Comparison of ENCODE assay signal across 16 cellular contexts in genomic region chr11:7590529-7590928, GRCh38.
DNase-seq lines count a peak whose midpoint lies in the region; ATAC-seq and TF ChIP-seq lines count a peak whose summit lies in the region.
"Had no signal": no experiment of that assay in that cellular context is flagged by ENCODE, and none has a peak within 500 bp of the region (broad histone marks: within the 10 kb centered on the region; RNA-seq: fewer than 3 reads in every experiment).

No MANE protein-coding gene starts in this region.

- H3K9me3 ChIP-seq in mammary epithelial cell (replicated peaks; ENCODE audit: insufficient read depth, low read length), result no peaks in the 10 kb centered on the region
- no peaks in the 10 kb centered on the region for H3K9me3 ChIP-seq in breast epithelium
- no peaks in the 10 kb centered on the region for H3K9me3 ChIP-seq in mucosa of descending colon

- H3K4me2 ChIP-seq in mammary epithelial cell (ENCODE audit: insufficient read depth, low read depth, low read length), result no peak overlapping the region

- DNase-seq in mammary epithelial cell, result no peak
- no peak for DNase-seq in breast epithelium (ENCODE audit: low spot score in 2 of 2)
- peak; percentile 9 for DNase-seq in coronary artery (ENCODE audit: low spot score)
- DNase-seq in mucosa of descending colon, result no peak
- DNase-seq in substantia nigra (lab: John Stamatoyannopoulos, UW), result no peak
- no peak for DNase-seq in AML-193 (lab: John Stamatoyannopoulos, UW)
- no peak for DNase-seq in SHP77 (lab: John Stamatoyannopoulos, UW)
- DNase-seq: DMS79 treated with DMSO at 0.1 percent for 48 hours, KG1, NCI-H1105 treated with DMSO at 0.1 percent for 48 hours, NCI-H1694 treated with DMSO at 0.1 percent for 48 hours, NCI-H510A treated with DMSO at 0.1 percent for 48 hours, NCI-H774, SIG-M5 had no signal

- H3K36me3 ChIP-seq in mammary epithelial cell (ENCODE audit: insufficient read depth, low read length) (no peaks in the 10 kb centered on the region), breast epithelium (no peaks in the 10 kb centered on the region), mucosa of descending colon (ENCODE audit: low read depth) (no peaks in the 10 kb centered on the region)

- no TSS peak for BruUV-seq in mammary epithelial cell (replicated peaks; lab: Mats Ljungman, UMichigan)

- ATAC-seq in mucosa of descending colon, result peak; percentile 53
- no peak for ATAC-seq in HG02840 (IDR thresholded peaks at IDR 0.05; ENCODE audit: low FRiP score, unreplicated experiment)

- CTCF ChIA-PET in mammary epithelial cell (lab: Charles Lee; ENCODE audit: low non-redundant PET), result no interaction called here

- TF ChIP-seq POLR2A in breast epithelium (IDR thresholded peaks at IDR 0.05), result no peak

- no peak for TF ChIP-seq CTCF in mammary epithelial cell (conservative IDR thresholded peaks at IDR 0.05 in 1 of 2, IDR thresholded peaks at IDR 0.05 in 1 of 2; ENCODE audit: extremely low read depth in 1 of 2, insufficient read depth in 1 of 2, low read depth in 1 of 2, low read length in 2 of 2)
- no peak for TF ChIP-seq CTCF in breast epithelium (IDR thresholded peaks at IDR 0.05)
- no peak for TF ChIP-seq CTCF in coronary artery (IDR thresholded peaks at IDR 0.05)
- no peak for TF ChIP-seq CTCF in mucosa of descending colon (IDR thresholded peaks at IDR 0.05)

- H3K27me3 ChIP-seq in mammary epithelial cell (ENCODE audit: insufficient read depth, low read length) (no peaks in the 10 kb centered on the region), breast epithelium (no peaks in the 10 kb centered on the region)

- no peak overlapping the region for H3K9ac ChIP-seq in mammary epithelial cell (ENCODE audit: insufficient read depth, low read length)

- WGBS in mammary epithelial cell (ENCODE audit: low coverage, missing lambda C conversion rate), result 96% methylated on average over 2 of the region's 2 CpGs

- H3K4me1 ChIP-seq in mammary epithelial cell (ENCODE audit: insufficient read depth, low read length) (peaks cover 63% of the 10 kb centered on the region), breast epithelium (peaks cover 4 to 17% of the 10 kb centered on the region in 2 donors), mucosa of descending colon (ENCODE audit: low read depth) (peaks cover 25% of the 10 kb centered on the region)

- H3K4me3 ChIP-seq in mammary epithelial cell (replicated peaks in 1 of 3; ENCODE audit: insufficient read depth in 1 of 3, low read depth in 2 of 3, low read length in 3 of 3) (no peak overlapping the region), breast epithelium (no peak overlapping the region), coronary artery (no peak overlapping the region), mucosa of descending colon (no peak overlapping the region)

- intact Hi-C loops in mammary epithelial cell (cut with micrococcal nuclease), result no loop called here
- intact Hi-C loops in breast epithelium (cut with DNase I; ENCODE audit: low total_unique reads), result no loop called here
- intact Hi-C loops in mucosa of descending colon (cut with DNase I, micrococcal nuclease), result no loop called here

- no peaks in the 10 kb centered on the region for H4K20me1 ChIP-seq in mammary epithelial cell (ENCODE audit: insufficient read depth, low read length)

- H3K27ac ChIP-seq in mammary epithelial cell (ENCODE audit: insufficient read depth, low read depth, low read length) (peak overlapping the region; percentile 61), breast epithelium (no peak overlapping the region), coronary artery (no peak overlapping the region), substantia nigra (ENCODE audit: low read depth, low read length, poor library complexity, severe bottlenecking) (peak overlapping the region; percentile 83)
- H3K27ac ChIP-seq: 22Rv1 had no signal

- in situ Hi-C loops in mammary epithelial cell (cut with MboI; ENCODE audit: low sequenced_read_pairs in 2 of 2), result loop anchor here in 1 of 2 donors (25.0 kb wide), 1 partner anchor 297 kb away; no protein-coding TSS in a partner anchor

- dilution Hi-C loops in mammary epithelial cell (cut with HindIII; ENCODE audit: low sequenced_read_pairs), result loop anchor here (5.0 kb wide), 1 partner anchor 102 kb away; no protein-coding TSS in a partner anchor

- no peaks in the 10 kb centered on the region for H3K79me2 ChIP-seq in mammary epithelial cell (ENCODE audit: insufficient read depth, low read length)

- no peak overlapping the region for H2AFZ ChIP-seq in mammary epithelial cell (ENCODE audit: low read depth, low read length)

Comparison
In these comparisons a context has a peak if more than half of its experiments do, and no peak if none do; other contexts are left out.
1. H3K27ac ChIP-seq: peak in mammary epithelial cell (single experiment) and substantia nigra (single experiment); none in breast epithelium (0 of 2) and coronary artery (0 of 2).